In genomic region chr12:27213304-27213703, GRCh38 we compare ENCODE assay signal across 1 cellular context.
A peak's percentile ranks its signal among the peaks of the same experiment; 100 is the strongest.
TF ChIP-seq lines count a peak whose summit lies in the region.

No MANE protein-coding gene starts in this region.

TF ChIP-seq in HepG2, 621 proteins besides CTCF, POLR2A, EP300 and RAD21 (continued from another document):
- no peak for TF ChIP-seq CEBPZ (IDR thresholded peaks at IDR 0.05; ENCODE audit: low read length)
- TF ChIP-seq CREB1 (IDR thresholded peaks at IDR 0.05), result no peak
- peak; percentile 33; the same call in 1 of the 2 replicates for TF ChIP-seq CREB1 (CRISPR knock-in tag; IDR thresholded peaks at IDR 0.05)
- no peak for TF ChIP-seq MTERF4 (CRISPR knock-in tag; IDR thresholded peaks at IDR 0.05)
- TF ChIP-seq LBX2 (CRISPR knock-in tag; IDR thresholded peaks at IDR 0.05; ENCODE audit: borderline replicate concordance), result no peak
- TF ChIP-seq ATF7 (IDR thresholded peaks at IDR 0.05), result no peak
- TF ChIP-seq ATF7 (CRISPR knock-in tag; IDR thresholded peaks at IDR 0.05), result no peak
- TF ChIP-seq POLR2G (IDR thresholded peaks at IDR 0.05; ENCODE audit: low read depth, low read length), result no peak
- TF ChIP-seq MEIS1 (CRISPR knock-in tag; IDR thresholded peaks at IDR 0.05; ENCODE audit: borderline replicate concordance), result no peak
TF ChIP-seq in HepG2: peak in this region for 3.
